In genomic region chr20:63057133-63058117, GRCh38 we compare ENCODE assay signal across 1 cellular context.
A peak's percentile ranks its signal among the peaks of the same experiment; 100 is the strongest.
TF ChIP-seq lines count a peak whose summit lies in the region.

No MANE protein-coding gene starts in this region.

TF ChIP-seq in GM12878, 131 proteins besides CTCF, POLR2A, EP300 and RAD21 (continued from another document and continues in another):
- TF ChIP-seq ZBTB11 (CRISPR knock-in tag; IDR thresholded peaks at IDR 0.05) (no peak), KDM1A (IDR thresholded peaks at IDR 0.05; ENCODE audit: borderline replicate concordance) (no peak), SREBF1 (IDR thresholded peaks at IDR 0.05; ENCODE audit: low read length) (no peak), ZBED1 (IDR thresholded peaks at IDR 0.05; ENCODE audit: borderline replicate concordance) (no peak), SIN3A (IDR thresholded peaks at IDR 0.05; ENCODE audit: low read depth, low read length) (no peak), MLLT1 (IDR thresholded peaks at IDR 0.05) (no peak), MAX (IDR thresholded peaks at IDR 0.05; ENCODE audit: low read depth, low read length) (no peak), NR2F1 (conservative IDR thresholded peaks at IDR 0.05) (no peak), RUNX3 (IDR thresholded peaks at IDR 0.05; ENCODE audit: low read length) (no peak), ZNF592 (IDR thresholded peaks at IDR 0.05) (no peak), CBX5 (IDR thresholded peaks at IDR 0.05; ENCODE audit: low read depth) (no peak), SMARCA5 (IDR thresholded peaks at IDR 0.05) (no peak), SMAD1 (IDR thresholded peaks at IDR 0.05; ENCODE audit: low read depth, partially characterized antibody) (no peak), YBX1 (IDR thresholded peaks at IDR 0.05) (no peak), RCOR1 (conservative IDR thresholded peaks at IDR 0.05; ENCODE audit: low read depth, low read length) (no peak), ZBTB33 (IDR thresholded peaks at IDR 0.05) (no peak), BACH1 (IDR thresholded peaks at IDR 0.05; ENCODE audit: borderline replicate concordance) (no peak), ZBTB4 (CRISPR knock-in tag; IDR thresholded peaks at IDR 0.05) (no peak), ZNF217 (IDR thresholded peaks at IDR 0.05) (peak; percentile 81; the same call in 1 of the 2 replicates), MYB (IDR thresholded peaks at IDR 0.05; ENCODE audit: borderline replicate concordance, low read depth, low read length) (no peak), E2F8 (IDR thresholded peaks at IDR 0.05; ENCODE audit: low read depth, partially characterized antibody) (no peak), PKNOX1 (IDR thresholded peaks at IDR 0.05) (0 out of 2 replicates have a peak, but pooled peaks have one; percentile 15), TAF1 (IDR thresholded peaks at IDR 0.05; ENCODE audit: borderline replicate concordance, low read depth, low read length) (no peak), ZNF24 (IDR thresholded peaks at IDR 0.05) (peak; percentile 94), DPF2 (IDR thresholded peaks at IDR 0.05) (no peak), POLR2AphosphoS2 (IDR thresholded peaks at IDR 0.05; ENCODE audit: low read depth, low read length) (no peak), TCF3 (IDR thresholded peaks at IDR 0.05; ENCODE audit: borderline replicate concordance, insufficient read depth, low read depth, low read length) (no peak), CHD4 (IDR thresholded peaks at IDR 0.05) (no peak), PML (IDR thresholded peaks at IDR 0.05; ENCODE audit: low read length) (no peak), IRF4 (IDR thresholded peaks at IDR 0.05; ENCODE audit: low read depth, low read length) (no peak), HDAC6 (IDR thresholded peaks at IDR 0.05; ENCODE audit: unreplicated experiment) (no peak), RB1 (IDR thresholded peaks at IDR 0.05; ENCODE audit: borderline replicate concordance) (no peak), ATF7 (IDR thresholded peaks at IDR 0.05; ENCODE audit: low read depth) (no peak), REST (IDR thresholded peaks at IDR 0.05; ENCODE audit: low read depth, low read length) (no peak), STAT1 (conservative IDR thresholded peaks at IDR 0.05) (no peak), BMI1 (IDR thresholded peaks at IDR 0.05; ENCODE audit: borderline replicate concordance) (peak; percentile 22; the same call in 1 of the 2 replicates), KLF5 (IDR thresholded peaks at IDR 0.05; ENCODE audit: partially characterized antibody) (no peak), BHLHE40 (IDR thresholded peaks at IDR 0.05; ENCODE audit: borderline replicate concordance in 1 of 2, low read depth in 2 of 2, low read length in 1 of 2) (no peak), SP1 (IDR thresholded peaks at IDR 0.05; ENCODE audit: low read depth, low read length) (no peak)
